In genomic region chr14:92951912-92952471, GRCh38 we compare ENCODE assay signal across 1 cellular context.
TF ChIP-seq lines count a peak whose summit lies in the region.

No MANE protein-coding gene starts in this region.

TF ChIP-seq in H1, 55 proteins besides CTCF, POLR2A, EP300 and RAD21 (continued from another document):
- TF ChIP-seq EZH2 (IDR thresholded peaks at IDR 0.05; ENCODE audit: low read depth, low read length, severe bottlenecking) = no peak
- TF ChIP-seq TEAD4 (IDR thresholded peaks at IDR 0.05; ENCODE audit: low read depth, low read length) = 0 out of 2 replicates have a peak, but pooled peaks have one; percentile 17
- TF ChIP-seq GABPA (IDR thresholded peaks at IDR 0.05; ENCODE audit: borderline replicate concordance, insufficient read depth, low read length) = peak; percentile 80; the same call in 1 of the 2 replicates
- no peak for TF ChIP-seq SIX5 (IDR thresholded peaks at IDR 0.05; ENCODE audit: low read depth, low read length)
- peak; percentile 95 for TF ChIP-seq MAX (IDR thresholded peaks at IDR 0.05)
- peak; percentile 65 for TF ChIP-seq ATF3 (IDR thresholded peaks at IDR 0.05; ENCODE audit: insufficient read depth, low read depth, low read length)
- TF ChIP-seq YY1 (IDR thresholded peaks at IDR 0.05; ENCODE audit: low read depth, low read length) = peak; percentile 65; the same call in 1 of the 2 replicates
- TF ChIP-seq SIN3A (conservative IDR thresholded peaks at IDR 0.05 in 1 of 2, IDR thresholded peaks at IDR 0.05 in 1 of 2; ENCODE audit: low read depth in 1 of 2, low read length in 2 of 2) = 0 out of 4 replicates have a peak, but pooled peaks of 1 of the 2 experiments have one; percentile 34
